Comparison of ENCODE assay signal across 11 cellular contexts in genomic region chr12:78898416-78898815, GRCh38. TPM values are rescaled to one million over a fixed set of nuclear protein-coding genes. Genes with fewer than 3 reads are reported as not detected.
DNase-seq lines count a peak whose midpoint lies in the region; ATAC-seq, FAIRE-seq and TF ChIP-seq lines count a peak whose summit lies in the region.
"Had no signal": no experiment of that assay in that cellular context is flagged by ENCODE, and none has a peak within 500 bp of the region (broad histone marks: within the 10 kb centered on the region; RNA-seq: fewer than 3 reads in every experiment).

No MANE protein-coding gene starts in this region.

- peaks cover 26% of the 10 kb centered on the region for H3K36me3 ChIP-seq in BE2C

- no peaks in the 10 kb centered on the region for H3K9me3 ChIP-seq in BE2C

- peak; percentile 87 for DNase-seq in BE2C
- peak; percentile 44 for DNase-seq in NCI-H1436 (lab: John Stamatoyannopoulos, UW)
- DNase-seq in amniotic epithelial cell (ENCODE audit: low read depth): peak; percentile 20
- DNase-seq in left lobe of liver (ENCODE audit: low spot score): no peak
- DNase-seq in stimulated activated CD8-positive, alpha-beta memory T cell treated with anti-CD3 and anti-CD28 coated beads, Interleukin-4, amount 100 ng/mL, for 48 hours: no peak
- no peak for DNase-seq in central memory CD4-positive, alpha-beta T cell
- no peak for DNase-seq in GM19239 (ENCODE audit: insufficient read length, low spot score)
- DNase-seq: activated T-cell treated with anti-CD3 and anti-CD28 coated beads, Interleukin-2, amount 50 U/mL, for 24 hours; T-helper 9 cell had no signal

- H3K4me3 ChIP-seq in BE2C (ENCODE audit: low read depth, low read length): no peak overlapping the region; the same call in 1 of the 2 replicates

- TF ChIP-seq CTCF in BE2C (IDR thresholded peaks at IDR 0.05; ENCODE audit: low read depth, low read length): no peak

- H3K4me1 ChIP-seq in BE2C: peaks cover 37% of the 10 kb centered on the region

- ATAC-seq in left lobe of liver (peak; percentile 30), HG03039 (IDR thresholded peaks at IDR 0.05; ENCODE audit: unreplicated experiment) (no peak)

- H3K27me3 ChIP-seq in BE2C: no peaks in the 10 kb centered on the region

- FAIRE-seq in GM19239 (lab: Jason Lieb, UNC): no peak
- FAIRE-seq: GM12892 had no signal

RNA-seq across cellular contexts. Expression of gene SYT1, which starts 33.8 kb away (rescaled TPM):
- polyA plus RNA-seq in BE2C (2012; ENCODE audit: insufficient read depth, insufficient read length, low read depth): 109 TPM
- 0.91 TPM for total RNA-seq in left lobe of liver

Comparison
In these comparisons a context has a peak if more than half of its experiments do, and no peak if none do; other contexts are left out.
1. DNase-seq: peak in BE2C (single experiment), NCI-H1436 (single experiment) and amniotic epithelial cell (single experiment); none in left lobe of liver (single experiment), stimulated activated CD8-positive, alpha-beta memory T cell treated with anti-CD3 and anti-CD28 coated beads, Interleukin-4, amount 100 ng/mL, for 48 hours (single experiment), central memory CD4-positive, alpha-beta T cell (single experiment) and GM19239 (single experiment).